1 cellular context compared by ENCODE assay signal in the genomic region with DNA sequence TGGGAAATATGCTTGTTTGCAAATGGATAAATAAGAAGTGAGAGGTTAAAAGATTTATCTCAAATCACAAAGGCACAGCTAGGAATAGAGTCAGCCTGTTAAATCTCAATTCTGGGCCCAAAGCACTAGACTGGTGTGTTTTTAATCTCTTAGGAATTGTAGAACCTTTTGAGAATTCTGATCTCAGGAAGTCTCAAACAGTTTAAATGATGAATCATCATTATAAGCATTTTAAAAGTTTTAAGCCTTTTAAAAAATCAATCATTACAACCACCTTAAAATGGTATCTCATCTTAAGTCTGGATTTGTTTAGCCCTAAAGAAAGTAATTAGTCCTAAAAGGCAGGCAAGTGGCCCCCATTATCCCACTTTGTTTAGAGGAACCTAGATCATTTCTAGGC.
A peak's percentile ranks its signal among the peaks of the same experiment; 100 is the strongest.
TF ChIP-seq lines count a peak whose summit lies in the region.

No MANE protein-coding gene starts in this region.

TF ChIP-seq in K562, 482 proteins besides CTCF, POLR2A, EP300 and RAD21:
- TF ChIP-seq ZNF316 (IDR thresholded peaks at IDR 0.05) = peak; percentile 36
- 0 out of 2 replicates have a peak, but pooled peaks have one; percentile 7 for TF ChIP-seq MAFK (IDR thresholded peaks at IDR 0.05; ENCODE audit: low read length)
- TF ChIP-seq TCF3 (CRISPR knock-in tag; IDR thresholded peaks at IDR 0.05) = no peak
- peak; percentile 43; the same call in 1 of the 2 replicates for TF ChIP-seq C11orf30 (IDR thresholded peaks at IDR 0.05; ENCODE audit: low read depth)
TF ChIP-seq in K562: peak in this region for 3.
